ENCODE assay signal across 13 cellular contexts in genomic region chr9:21141427-21141882, GRCh38. TPM values are rescaled to one million over a fixed set of nuclear protein-coding genes. Genes with fewer than 3 reads are reported as not detected.
DNase-seq lines count a peak whose midpoint lies in the region; ATAC-seq and TF ChIP-seq lines count a peak whose summit lies in the region.
"Had no signal": no experiment of that assay in that cellular context is flagged by ENCODE, and none has a peak within 500 bp of the region (broad histone marks: within the 10 kb centered on the region; RNA-seq: fewer than 3 reads in every experiment).

TSS of gene IFNW1 (minus strand) at chr9:21141832. CDS start at chr9:21141570, 262 bp downstream.

- TF ChIP-seq CTCF in Calu3 (IDR thresholded peaks at IDR 0.05; ENCODE audit: unreplicated experiment): no peak

- H3K36me3 Mint-ChIP-seq in Calu3 (ENCODE audit: insufficient read depth, unreplicated experiment): no peaks in the 10 kb centered on the region
- H3K36me3 Mint-ChIP-seq in activated naive CD4-positive, alpha-beta T cell treated with anti-CD3 and anti-CD28 coated beads, Interleukin-2, amount 10 ng/mL, durations not matched to agents 7 days and 5 days: peaks cover 10% of the 10 kb centered on the region
- no peaks in the 10 kb centered on the region for H3K36me3 Mint-ChIP-seq in activated naive CD4-positive, alpha-beta T cell treated with anti-CD3 and anti-CD28 coated beads for 36 hours (ENCODE audit: low read depth)
- H3K36me3 Mint-ChIP-seq: brain; CD8-positive, alpha-beta memory T cell had no signal

- H3K27ac Mint-ChIP-seq in Calu3 (ENCODE audit: unreplicated experiment): no peak within 1 kb of the TSS
- H3K27ac Mint-ChIP-seq in activated naive CD4-positive, alpha-beta T cell treated with anti-CD3 and anti-CD28 coated beads, Interleukin-2, amount 10 ng/mL, durations not matched to agents 7 days and 5 days: no peak within 1 kb of the TSS
- no peak within 1 kb of the TSS for H3K27ac Mint-ChIP-seq in activated naive CD4-positive, alpha-beta T cell treated with anti-CD3 and anti-CD28 coated beads for 36 hours
- H3K27ac Mint-ChIP-seq: brain had no signal

- peak; percentile 79 for ATAC-seq in GM19395 (IDR thresholded peaks at IDR 0.05; ENCODE audit: unreplicated experiment)
- peak; percentile 70 for ATAC-seq in HG03039 (IDR thresholded peaks at IDR 0.05; ENCODE audit: unreplicated experiment)

- intact Hi-C loops in Calu3 (cut with micrococcal nuclease; ENCODE audit: unreplicated experiment): no loop called here
- intact Hi-C loops in activated naive CD4-positive, alpha-beta T cell treated with anti-CD3 and anti-CD28 coated beads for 36 hours (cut with micrococcal nuclease): no loop called here

- H3K4me1 Mint-ChIP-seq in Calu3 (ENCODE audit: low read depth, unreplicated experiment): no peaks in the 10 kb centered on the region
- peaks cover 47% of the 10 kb centered on the region for H3K4me1 Mint-ChIP-seq in activated naive CD4-positive, alpha-beta T cell treated with anti-CD3 and anti-CD28 coated beads, Interleukin-2, amount 10 ng/mL, durations not matched to agents 7 days and 5 days
- H3K4me1 Mint-ChIP-seq in activated naive CD4-positive, alpha-beta T cell treated with anti-CD3 and anti-CD28 coated beads for 36 hours (ENCODE audit: low read depth): peaks cover 10% of the 10 kb centered on the region
- H3K4me1 Mint-ChIP-seq: brain had no signal

- CTCF ChIA-PET in Calu3 (lab: Charles Lee): no interaction called here
- CTCF ChIA-PET in activated naive CD4-positive, alpha-beta T cell treated with anti-CD3 and anti-CD28 coated beads, Interleukin-2, amount 10 ng/mL, durations not matched to agents 7 days and 5 days (lab: Charles Lee): interaction anchor here (1.1 to 1.3 kb wide), 2 partner anchors 9 to 11 kb away, joined by 3 to 5 read pairs; no protein-coding TSS in a partner anchor
- CTCF ChIA-PET in activated naive CD4-positive, alpha-beta T cell treated with anti-CD3 and anti-CD28 coated beads for 36 hours (lab: Charles Lee): interaction anchor here (1.0 kb wide), 1 partner anchor 19 kb away, joined by 3 read pairs; no protein-coding TSS in a partner anchor

- no peak within 1 kb of the TSS for H3K4me3 Mint-ChIP-seq in Calu3 (ENCODE audit: low read depth, unreplicated experiment)
- H3K4me3 Mint-ChIP-seq in activated naive CD4-positive, alpha-beta T cell treated with anti-CD3 and anti-CD28 coated beads, Interleukin-2, amount 10 ng/mL, durations not matched to agents 7 days and 5 days: no peak within 1 kb of the TSS
- H3K4me3 Mint-ChIP-seq in activated naive CD4-positive, alpha-beta T cell treated with anti-CD3 and anti-CD28 coated beads for 36 hours: no peak within 1 kb of the TSS
- H3K4me3 Mint-ChIP-seq: brain had no signal

- BruUV-seq in Calu3 (replicated peaks; lab: Mats Ljungman, UMichigan): no TSS peak

- H3K27me3 Mint-ChIP-seq in Calu3 (ENCODE audit: unreplicated experiment): peaks cover 7% of the 10 kb centered on the region
- H3K27me3 Mint-ChIP-seq in activated naive CD4-positive, alpha-beta T cell treated with anti-CD3 and anti-CD28 coated beads, Interleukin-2, amount 10 ng/mL, durations not matched to agents 7 days and 5 days: peaks cover 3% of the 10 kb centered on the region
- H3K27me3 Mint-ChIP-seq in activated naive CD4-positive, alpha-beta T cell treated with anti-CD3 and anti-CD28 coated beads for 36 hours (ENCODE audit: low read depth): no peaks in the 10 kb centered on the region
- H3K27me3 Mint-ChIP-seq: brain had no signal

- no peaks in the 10 kb centered on the region for H3K9me3 Mint-ChIP-seq in Calu3 (ENCODE audit: low read depth, unreplicated experiment)
- H3K9me3 Mint-ChIP-seq in activated naive CD4-positive, alpha-beta T cell treated with anti-CD3 and anti-CD28 coated beads, Interleukin-2, amount 10 ng/mL, durations not matched to agents 7 days and 5 days: peaks cover 10% of the 10 kb centered on the region
- H3K9me3 Mint-ChIP-seq in activated naive CD4-positive, alpha-beta T cell treated with anti-CD3 and anti-CD28 coated beads for 36 hours: no peaks in the 10 kb centered on the region
- H3K9me3 Mint-ChIP-seq: brain had no signal

- DNase-seq in AG20443 (ENCODE audit: low spot score): peak; percentile 17
- peak; percentile 30 for DNase-seq in brain pericyte (ENCODE audit: low read depth, low spot score)
- DNase-seq in Calu3: no peak
- no peak for DNase-seq in activated naive CD4-positive, alpha-beta T cell treated with anti-CD3 and anti-CD28 coated beads, Interleukin-2, amount 10 ng/mL, durations not matched to agents 7 days and 5 days
- DNase-seq in SK-N-DZ (ENCODE audit: low spot score): no peak
- DNase-seq in activated naive CD4-positive, alpha-beta T cell treated with anti-CD3 and anti-CD28 coated beads for 36 hours: no peak
- DNase-seq: CD8-positive, alpha-beta memory T cell; NCI-H2081 treated with DMSO at 0.1 percent for 48 hours; retina; stimulated activated naive CD4-positive, alpha-beta T cell had no signal

RNA-seq across cellular contexts. Expression of gene IFNW1, which starts in this region (rescaled TPM):
- total RNA-seq in Calu3 (2022): not detected in 2 replicates
- polyA plus RNA-seq in SK-N-DZ (2014; cell fraction: cytosol; rRNA removed): not detected in 2 replicates
- polyA plus RNA-seq in SK-N-DZ (2014; cell fraction: nucleus; rRNA removed): not detected in 2 replicates
- not detected for total RNA-seq in activated naive CD4-positive, alpha-beta T cell treated with anti-CD3 and anti-CD28 coated beads for 36 hours
- total RNA-seq: CD8-positive, alpha-beta memory T cell had no signal

Comparison
In these comparisons a context has a peak if more than half of its experiments do, and no peak if none do; other contexts are left out.
1. DNase-seq: peak in AG20443 (single experiment) and brain pericyte (single experiment); none in Calu3 (single experiment), activated naive CD4-positive, alpha-beta T cell treated with anti-CD3 and anti-CD28 coated beads, Interleukin-2, amount 10 ng/mL, durations not matched to agents 7 days and 5 days (single experiment), SK-N-DZ (single experiment) and activated naive CD4-positive, alpha-beta T cell treated with anti-CD3 and anti-CD28 coated beads for 36 hours (single experiment).